In genomic region chr9:37902804-37903580, GRCh38 we compare ENCODE assay signal across 8 cellular contexts. TPM values are rescaled to one million over a fixed set of nuclear protein-coding genes. Genes with fewer than 3 reads are reported as not detected.
DNase-seq lines count a peak whose midpoint lies in the region; ATAC-seq, FAIRE-seq and TF ChIP-seq lines count a peak whose summit lies in the region.

No MANE protein-coding gene starts in this region.

- no peak overlapping the region for H2BK15ac ChIP-seq in H1 (ENCODE audit: low read length)

- no peak for TF ChIP-seq CTCF in Peyer's patch (IDR thresholded peaks at IDR 0.05)
- TF ChIP-seq CTCF in H1 (IDR thresholded peaks at IDR 0.05; ENCODE audit: control extremely low read depth in 1 of 3, insufficient read depth in 1 of 3, low read depth in 1 of 3, low read length in 3 of 3) = no peak

- H3K23ac ChIP-seq in H1 (ENCODE audit: insufficient read length) = no peak overlapping the region

- no peak overlapping the region for H3K14ac ChIP-seq in H1 (ENCODE audit: insufficient read length)

- H3K4me1 ChIP-seq in Peyer's patch (peaks cover 0 to 22% (median 6%) of the 10 kb centered on the region in 4 donors), H1 (replicated peaks in 1 of 4; ENCODE audit: control insufficient read depth in 3 of 4, insufficient read depth in 4 of 4, low read length in 3 of 4) (peaks cover 0 to 8% (median 6%) of the 10 kb centered on the region in 4 experiments; a peak in 3 of 7 replicates)
- peaks cover 20 to 22% of the 10 kb centered on the region in 2 donors for H3K4me1 ChIP-seq in naive thymus-derived CD4-positive, alpha-beta T cell (ENCODE audit: control insufficient read depth in 2 of 2, insufficient read depth in 2 of 2, low read length in 2 of 2)

- intact Hi-C loops in naive thymus-derived CD4-positive, alpha-beta T cell (cut with micrococcal nuclease) = loop anchor here (1.0 to 5.0 kb wide), 4 partner anchors 118 to 416 kb away; partner anchors contain the start of genes EXOSC3 (in 1 of the 2), FBXO10 (in 1 of the 2) and POLR1E (in 1 of the 2)

- no peak overlapping the region for H3K56ac ChIP-seq in H1 (replicated peaks; ENCODE audit: insufficient read length, low read depth, low read length)

- peaks cover 0 to 4% (median 0%) of the 10 kb centered on the region in 5 donors for H3K27me3 Mint-ChIP-seq in naive thymus-derived CD4-positive, alpha-beta T cell

- FAIRE-seq in H1 (lab: Jason Lieb, UNC) = peak; percentile 45

- H3K27me3 ChIP-seq in Peyer's patch (no peaks in the 10 kb centered on the region), H1 (replicated peaks in 1 of 4; ENCODE audit: control insufficient read depth in 3 of 4, extremely low read depth in 1 of 4, insufficient read depth in 3 of 4, low read length in 3 of 4) (peaks cover 0 to 3% (median 0%) of the 10 kb centered on the region in 4 experiments; a peak in 3 of 7 replicates)
- H3K27me3 ChIP-seq in naive thymus-derived CD4-positive, alpha-beta T cell (ENCODE audit: control insufficient read depth in 2 of 2, insufficient read depth in 2 of 2, low read length in 2 of 2) = no peaks in the 10 kb centered on the region

- no peak overlapping the region for H2AFZ ChIP-seq in H1 (ENCODE audit: low read length)

- H2BK20ac ChIP-seq in H1 (ENCODE audit: low read length) = no peak overlapping the region

- CTCF ChIA-PET in H1 (lab: Charles Lee; ENCODE audit: partially characterized antibody) = interaction anchor here (0.7 to 2.0 kb wide), 8 partner anchors 11 to 458 kb away, joined by 3 to 9 read pairs (median 4); no protein-coding TSS in a partner anchor
- CTCF ChIA-PET in naive thymus-derived CD4-positive, alpha-beta T cell (lab: Charles Lee) = interaction anchor here (0.9 kb wide), 2 partner anchors 11 to 1740 kb away, joined by 4 read pairs; no protein-coding TSS in a partner anchor

- H2BK120ac ChIP-seq in H1 (replicated peaks; ENCODE audit: low read depth, low read length) = no peak overlapping the region

- H2BK5ac ChIP-seq in H1 (ENCODE audit: low read depth, low read length) = 0 out of 2 replicates have a peak overlapping the region, but pooled peaks have one; percentile 37

- no peak for TF ChIP-seq RAD21 in H1 (IDR thresholded peaks at IDR 0.05 in 1 of 2, conservative IDR thresholded peaks at IDR 0.05 in 1 of 2; ENCODE audit: low read depth in 2 of 2, low read length in 2 of 2)

- H3K9ac ChIP-seq in H1 (replicated peaks in 1 of 4; ENCODE audit: extremely low read depth in 1 of 4, low read depth in 3 of 4, low read length in 3 of 4) = peak overlapping the region; percentile 14 to 67 (median 48); a peak in 6 of 7 replicates

- peak overlapping the region in 8 of 9 donors; percentile 34 to 93 (median 78) for H3K27ac Mint-ChIP-seq in naive thymus-derived CD4-positive, alpha-beta T cell

- H4K20me1 ChIP-seq in H1 (replicated peaks in 1 of 2; ENCODE audit: control insufficient read depth in 1 of 2, insufficient read depth in 2 of 2, low read length in 2 of 2) = peaks cover 0 to 2% of the 10 kb centered on the region in 2 experiments

- H3K4me2 ChIP-seq in H1 (ENCODE audit: insufficient read depth in 1 of 2, low read depth in 2 of 2, low read length in 2 of 2) = peak overlapping the region; percentile 90 to 94

- H3K4me3 Mint-ChIP-seq in naive thymus-derived CD4-positive, alpha-beta T cell = peak overlapping the region; percentile 88 to 96 (median 90)

- H3K27ac ChIP-seq in Peyer's patch (peak overlapping the region; percentile 80 to 93 (median 92)), H1 (ENCODE audit: low read depth, low read length) (no peak overlapping the region)
- peak overlapping the region; percentile 71 for H3K27ac ChIP-seq in naive thymus-derived CD4-positive, alpha-beta T cell (ENCODE audit: low read depth, low read length)

- DNase-seq in activated CD4-positive, CD25-positive, alpha-beta regulatory T cell (lab: John Stamatoyannopoulos, UW) = no peak
- DNase-seq in Peyer's patch (peak in 1 of 3 donors; percentile 19), H1 (ENCODE audit: low read depth in 1 of 2, low spot score in 2 of 2) (no peak)
- peak in 1 of 9 donors; percentile 6 for DNase-seq in naive thymus-derived CD4-positive, alpha-beta T cell
- DNase-seq in stimulated activated naive CD4-positive, alpha-beta T cell (lab: John Stamatoyannopoulos, UW) = no peak

- H3K36me3 Mint-ChIP-seq in naive thymus-derived CD4-positive, alpha-beta T cell = peaks cover 0 to 6% (median under 1%) of the 10 kb centered on the region in 5 donors

- no peak overlapping the region for H4K5ac ChIP-seq in H1 (ENCODE audit: insufficient read length, low read depth, low read length)

- peaks cover 16 to 41% (median 27%) of the 10 kb centered on the region in 7 donors for H3K4me1 Mint-ChIP-seq in naive thymus-derived CD4-positive, alpha-beta T cell

- H3K4me3 ChIP-seq in Peyer's patch (peak overlapping the region; percentile 61 to 99 (median 79)), H1 (ENCODE audit: extremely low read depth in 1 of 4, insufficient read depth in 2 of 4, low read depth in 3 of 4, low read length in 4 of 4) (peak overlapping the region; percentile 65 to 90 (median 78))
- H3K4me3 ChIP-seq in naive thymus-derived CD4-positive, alpha-beta T cell (ENCODE audit: low read length) = peak overlapping the region; percentile 69

- H3K18ac ChIP-seq in H1 (ENCODE audit: extremely low read depth, low read length) = no peak overlapping the region

- peaks cover 6% of the 10 kb centered on the region for H3K23me2 ChIP-seq in H1 (ENCODE audit: low read depth, low read length)

- no peak overlapping the region for H3K4ac ChIP-seq in H1 (replicated peaks; ENCODE audit: insufficient read length, low read depth, low read length)

- H3K9me3 Mint-ChIP-seq in naive thymus-derived CD4-positive, alpha-beta T cell = no peaks in the 10 kb centered on the region

- H3K79me2 ChIP-seq in H1 (ENCODE audit: control insufficient read depth in 1 of 2, insufficient read depth in 2 of 2, low read length in 2 of 2) = 0 out of 4 replicates have a peak, but pooled peaks cover 0 to 6% of the 10 kb centered on the region in 2 experiments

- POLR2A ChIA-PET in H1 (lab: Charles Lee; ENCODE audit: partially characterized antibody) = interaction anchor here (0.8 to 0.9 kb wide), 3 partner anchors 73 to 498 kb away, joined by 3 read pairs; no protein-coding TSS in a partner anchor
- POLR2A ChIA-PET in naive thymus-derived CD4-positive, alpha-beta T cell (lab: Charles Lee) = interaction anchor here (0.7 to 1.9 kb wide), 4 partner anchors 48 to 757 kb away, joined by 3 to 6 read pairs (median 3); partner anchors contain the start of genes EXOSC3 and SHB

- WGBS in H1 (ENCODE audit: extremely low coverage in 1 of 2, insufficient coverage in 1 of 2, insufficient read length in 1 of 2, insufficient replicate concordance in 2 of 2, low coverage in 1 of 2, low lambda C conversion rate in 2 of 2, missing lambda C conversion rate in 1 of 2), 2 experiments = 14% methylated on average over 14 of the region's 14 CpGs; no CpG with 5 or more reads in 1 of the 2 experiments

- no peak overlapping the region for H2AK5ac ChIP-seq in H1 (ENCODE audit: low read depth, low read length)

- no peak overlapping the region for H4K91ac ChIP-seq in H1 (replicated peaks; ENCODE audit: insufficient read length, low read length)

- H3K9me3 ChIP-seq in Peyer's patch (no peaks in the 10 kb centered on the region), H1 (ENCODE audit: insufficient read depth in 2 of 2, low read depth in 1 of 2, low read length in 1 of 2) (no peaks in the 10 kb centered on the region)
- no peaks in the 10 kb centered on the region for H3K9me3 ChIP-seq in naive thymus-derived CD4-positive, alpha-beta T cell (ENCODE audit: control insufficient read depth in 2 of 3, low read length in 3 of 3)

- H4K8ac ChIP-seq in H1 (ENCODE audit: extremely low read depth, insufficient read depth, low read length) = no peak overlapping the region

- no peak overlapping the region for H2BK12ac ChIP-seq in H1 (ENCODE audit: low read depth, low read length)

- peaks cover 3% of the 10 kb centered on the region; the same call in 1 of the 2 replicates for H3K79me1 ChIP-seq in H1 (ENCODE audit: low read depth, low read length)

- no peak for TF ChIP-seq EP300 in H1 (IDR thresholded peaks at IDR 0.05; ENCODE audit: borderline replicate concordance in 1 of 2, low read depth in 2 of 2, low read length in 2 of 2)

- peak; percentile 25 to 44 for ATAC-seq in activated CD4-positive, CD25-positive, alpha-beta regulatory T cell treated with anti-CD3 and anti-CD28 coated beads, Interleukin-2, amount 50 U/mL, for 24 hours
- ATAC-seq in HG02588 (IDR thresholded peaks at IDR 0.05; ENCODE audit: unreplicated experiment) (peak; percentile 2), HG03280 (IDR thresholded peaks at IDR 0.05; ENCODE audit: unreplicated experiment) (no peak)
- ATAC-seq in naive thymus-derived CD4-positive, alpha-beta T cell = no peak

- TF ChIP-seq POLR2A in Peyer's patch (IDR thresholded peaks at IDR 0.05) = peak; percentile 33 to 55
- no peak for TF ChIP-seq POLR2A in H1 (IDR thresholded peaks at IDR 0.05; ENCODE audit: control extremely low read depth in 1 of 2, low read depth in 2 of 2, low read length in 2 of 2)

- peaks cover 0 to 17% (median 0%) of the 10 kb centered on the region in 3 donors for H3K36me3 ChIP-seq in Peyer's patch
- H3K36me3 ChIP-seq in H1 (ENCODE audit: control insufficient read depth in 2 of 4, insufficient read depth in 4 of 4, low read length in 3 of 4) = peaks cover 0 to 10% (median 7%) of the 10 kb centered on the region in 4 experiments; a peak in 5 of 8 replicates
- H3K36me3 ChIP-seq in naive thymus-derived CD4-positive, alpha-beta T cell (ENCODE audit: control insufficient read depth in 2 of 3, insufficient read depth in 3 of 3, low read length in 3 of 3) = peaks cover 0 to 15% (median 7%) of the 10 kb centered on the region in 3 experiments

TF ChIP-seq in H1, 55 proteins besides CTCF, POLR2A, EP300 and RAD21:
- TF ChIP-seq RBBP5 (IDR thresholded peaks at IDR 0.05; ENCODE audit: borderline replicate concordance, low read depth, low read length) (0 out of 2 replicates have a peak, but pooled peaks have one; percentile 55), TAF1 (IDR thresholded peaks at IDR 0.05; ENCODE audit: low read depth, low read length) (no peak)

RNA-seq across cellular contexts. Expression of gene SLC25A51, which starts 0.9 kb away (rescaled TPM):
- total RNA-seq in Peyer's patch = 10 to 100 TPM; 32.2 to 67.8 (median 57.8) TPM
- 14.5 and 16.8 TPM in 2 replicates for total RNA-seq in H1 (2021; fragmentation: NEBNext Ultra II Directional; extraction: Animal tissue kit (Norgen Biotek cat#: 25700))
- polyA plus RNA-seq in H1 (2011; rRNA removed) = 5.4 and 8.0 TPM in 2 replicates
- polyA plus RNA-seq in H1 (2011; cell fraction: cytosol; rRNA removed) = 6.3 TPM
- polyA plus RNA-seq in H1 (2011; cell fraction: nucleus; rRNA removed) = 6.7 TPM
- 5.5 to 7.7 TPM (median 6.4 TPM) in 4 replicates for polyA plus RNA-seq in H1 (2012, experiment 1 of 2)
- 1.9 TPM for polyA plus RNA-seq in H1 (2012, experiment 2 of 2)
- polyA plus RNA-seq in H1 (2013, experiment 1 of 2) = 8.0 TPM
- polyA plus RNA-seq in H1 (2013, experiment 2 of 2) = 7.4 TPM
- polyA minus RNA-seq in H1 (2011; rRNA and poly(A)+ RNA removed) = 37.8 and 43.4 TPM in 2 replicates
- 11.3 TPM for polyA minus RNA-seq in H1 (2011; cell fraction: cytosol; rRNA and poly(A)+ RNA removed)
- 28.6 TPM for polyA minus RNA-seq in H1 (2011; cell fraction: nucleus; rRNA and poly(A)+ RNA removed)
- total RNA-seq in naive thymus-derived CD4-positive, alpha-beta T cell = 10 to 100 TPM; 20.2 to 37.8 (median 30.2) TPM
- polyA plus RNA-seq in naive thymus-derived CD4-positive, alpha-beta T cell = 10 to 100 TPM; 10.8 to 11.6 TPM

Comparison
In these comparisons a context has a peak if more than half of its experiments do, and no peak if none do; other contexts are left out.
1. ATAC-seq: peak in activated CD4-positive, CD25-positive, alpha-beta regulatory T cell treated with anti-CD3 and anti-CD28 coated beads, Interleukin-2, amount 50 U/mL, for 24 hours (2 of 2) and HG02588 (single experiment); none in naive thymus-derived CD4-positive, alpha-beta T cell (single experiment) and HG03280 (single experiment).
2. POLR2A ChIP-seq: peak in Peyer's patch (2 of 2); none in H1 (0 of 2).
3. Peak in every context shown above with its lines, with median percentiles within 50 percentile points of each other: H3K4me3 ChIP-seq.